Comparison of ENCODE assay signal across 8 cellular contexts in genomic region chr2:120251863-120252206, GRCh38. TPM values are rescaled to one million over a fixed set of nuclear protein-coding genes. Genes with fewer than 3 reads are reported as not detected.
DNase-seq lines count a peak whose midpoint lies in the region; ATAC-seq and TF ChIP-seq lines count a peak whose summit lies in the region.

No MANE protein-coding gene starts in this region.

- TF ChIP-seq CTCF in Peyer's patch (IDR thresholded peaks at IDR 0.05): no peak
- no peak for TF ChIP-seq CTCF in esophagus muscularis mucosa (IDR thresholded peaks at IDR 0.05)

- peak overlapping the region; percentile 71 to 89 (median 86) for H3K4me3 ChIP-seq in Peyer's patch
- peak overlapping the region; percentile 78 to 100 (median 88) for H3K4me3 ChIP-seq in esophagus muscularis mucosa

- DNase-seq in GF-D8 (lab: John Stamatoyannopoulos, UW) (peak; percentile 50), Peyer's patch (no peak), esophagus muscularis mucosa (ENCODE audit: extremely low spot score) (no peak), pons (ENCODE audit: low spot score) (peak; percentile 22), NAMALWA (ENCODE audit: low spot score) (no peak)

- TF ChIP-seq POLR2A in Peyer's patch (IDR thresholded peaks at IDR 0.05): no peak
- no peak for TF ChIP-seq POLR2A in esophagus muscularis mucosa (IDR thresholded peaks at IDR 0.05; ENCODE audit: low read depth)

- no peaks in the 10 kb centered on the region for H3K27me3 ChIP-seq in Peyer's patch
- H3K27me3 ChIP-seq in esophagus muscularis mucosa: no peaks in the 10 kb centered on the region

- ATAC-seq in HG03095 (IDR thresholded peaks at IDR 0.05; ENCODE audit: unreplicated experiment): no peak
- ATAC-seq in HG03039 (IDR thresholded peaks at IDR 0.05; ENCODE audit: unreplicated experiment): no peak
- ATAC-seq in HG03571 (IDR thresholded peaks at IDR 0.05; ENCODE audit: unreplicated experiment): no peak

- H3K4me1 ChIP-seq in Peyer's patch (peaks cover 0 to 20% (median 0%) of the 10 kb centered on the region in 4 donors), esophagus muscularis mucosa (peaks cover 18 to 41% (median 35%) of the 10 kb centered on the region in 4 donors)

- H3K36me3 ChIP-seq in Peyer's patch (no peaks in the 10 kb centered on the region), esophagus muscularis mucosa (peaks cover 0 to 3% (median 0%) of the 10 kb centered on the region in 4 donors)

- TF ChIP-seq EP300 in esophagus muscularis mucosa (IDR thresholded peaks at IDR 0.05): no peak

- peak overlapping the region; percentile 86 to 94 (median 90) for H3K27ac ChIP-seq in Peyer's patch
- H3K27ac ChIP-seq in esophagus muscularis mucosa (replicated peaks in 1 of 4): peak overlapping the region; percentile 87 to 98 (median 92)

- WGBS in esophagus muscularis mucosa: 7% methylated on average over 6 of the region's 6 CpGs

- intact Hi-C loops in esophagus muscularis mucosa (cut with DNase I): loop anchor here (10.0 kb wide), 1 partner anchor 63 kb away; no protein-coding TSS in a partner anchor

- H3K9me3 ChIP-seq in Peyer's patch (no peaks in the 10 kb centered on the region), esophagus muscularis mucosa (no peaks in the 10 kb centered on the region)

RNA-seq across cellular contexts. Expression of gene RALB, which starts 0.8 kb away (rescaled TPM):
- total RNA-seq in Peyer's patch (10 to 100 TPM; 49.3 to 61.9 (median 50.2) TPM), esophagus muscularis mucosa (10 to 100 TPM; 41.5 to 59.1 (median 54.4) TPM)

RNA-seq across cellular contexts. Expression of gene TMEM185B, which starts 28.6 kb away (rescaled TPM):
- total RNA-seq in Peyer's patch: 10 to 100 TPM; 11.6 to 33.3 (median 20.1) TPM
- 10 to 100 TPM; 21.6 to 33.8 (median 31.9) TPM for total RNA-seq in esophagus muscularis mucosa

Comparison
In these comparisons a context has a peak if more than half of its experiments do, and no peak if none do; other contexts are left out.
1. DNase-seq: peak in GF-D8 (single experiment) and pons (single experiment); none in Peyer's patch (0 of 3), esophagus muscularis mucosa (single experiment) and NAMALWA (single experiment).